1 cellular context compared by ENCODE assay signal in the genomic region with DNA sequence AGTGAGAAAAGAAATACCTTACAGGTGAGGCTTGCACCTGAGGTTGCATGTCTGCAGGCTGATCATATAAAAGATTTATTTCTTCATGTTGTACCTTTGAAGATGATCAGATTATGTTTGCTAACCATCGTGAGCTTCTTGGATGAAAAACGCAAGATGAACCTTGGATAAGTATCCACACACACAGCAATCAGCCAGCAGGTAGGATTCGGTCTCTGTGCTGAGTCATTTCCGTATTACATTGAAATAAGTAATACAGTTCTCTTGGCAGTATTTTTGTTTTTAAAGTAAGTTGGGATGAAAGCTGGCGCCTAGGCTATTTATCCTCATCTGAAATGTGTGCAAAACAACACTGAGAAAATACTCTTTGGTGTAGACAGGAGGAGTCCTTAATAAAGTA.
A peak's percentile ranks its signal among the peaks of the same experiment; 100 is the strongest.
TF ChIP-seq lines count a peak whose summit lies in the region.

No MANE protein-coding gene starts in this region.

TF ChIP-seq in K562, 482 proteins besides CTCF, POLR2A, EP300 and RAD21 (continued from another document):
- no peak for TF ChIP-seq KHSRP (IDR thresholded peaks at IDR 0.05)
- TF ChIP-seq, protein P1, sequence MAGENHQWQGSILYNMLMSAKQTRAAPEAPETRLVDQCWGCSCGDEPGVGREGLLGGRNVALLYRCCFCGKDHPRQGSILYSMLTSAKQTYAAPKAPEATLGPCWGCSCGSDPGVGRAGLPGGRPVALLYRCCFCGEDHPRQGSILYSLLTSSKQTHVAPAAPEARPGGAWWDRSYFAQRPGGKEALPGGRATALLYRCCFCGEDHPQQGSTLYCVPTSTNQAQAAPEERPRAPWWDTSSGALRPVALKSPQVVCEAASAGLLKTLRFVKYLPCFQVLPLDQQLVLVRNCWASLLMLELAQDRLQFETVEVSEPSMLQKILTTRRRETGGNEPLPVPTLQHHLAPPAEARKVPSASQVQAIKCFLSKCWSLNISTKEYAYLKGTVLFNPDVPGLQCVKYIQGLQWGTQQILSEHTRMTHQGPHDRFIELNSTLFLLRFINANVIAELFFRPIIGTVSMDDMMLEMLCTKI (IDR thresholded peaks at IDR 0.05; ENCODE audit: partially characterized antibody) = no peak
- TF ChIP-seq NFIC (IDR thresholded peaks at IDR 0.05) = 0 out of 2 replicates have a peak, but pooled peaks have one; percentile 2
- peak; percentile 61 for TF ChIP-seq NFE2 (IDR thresholded peaks at IDR 0.05; ENCODE audit: low read depth)
TF ChIP-seq in K562: peak in this region for 2.
